1 cellular context compared by ENCODE assay signal in the genomic region with DNA sequence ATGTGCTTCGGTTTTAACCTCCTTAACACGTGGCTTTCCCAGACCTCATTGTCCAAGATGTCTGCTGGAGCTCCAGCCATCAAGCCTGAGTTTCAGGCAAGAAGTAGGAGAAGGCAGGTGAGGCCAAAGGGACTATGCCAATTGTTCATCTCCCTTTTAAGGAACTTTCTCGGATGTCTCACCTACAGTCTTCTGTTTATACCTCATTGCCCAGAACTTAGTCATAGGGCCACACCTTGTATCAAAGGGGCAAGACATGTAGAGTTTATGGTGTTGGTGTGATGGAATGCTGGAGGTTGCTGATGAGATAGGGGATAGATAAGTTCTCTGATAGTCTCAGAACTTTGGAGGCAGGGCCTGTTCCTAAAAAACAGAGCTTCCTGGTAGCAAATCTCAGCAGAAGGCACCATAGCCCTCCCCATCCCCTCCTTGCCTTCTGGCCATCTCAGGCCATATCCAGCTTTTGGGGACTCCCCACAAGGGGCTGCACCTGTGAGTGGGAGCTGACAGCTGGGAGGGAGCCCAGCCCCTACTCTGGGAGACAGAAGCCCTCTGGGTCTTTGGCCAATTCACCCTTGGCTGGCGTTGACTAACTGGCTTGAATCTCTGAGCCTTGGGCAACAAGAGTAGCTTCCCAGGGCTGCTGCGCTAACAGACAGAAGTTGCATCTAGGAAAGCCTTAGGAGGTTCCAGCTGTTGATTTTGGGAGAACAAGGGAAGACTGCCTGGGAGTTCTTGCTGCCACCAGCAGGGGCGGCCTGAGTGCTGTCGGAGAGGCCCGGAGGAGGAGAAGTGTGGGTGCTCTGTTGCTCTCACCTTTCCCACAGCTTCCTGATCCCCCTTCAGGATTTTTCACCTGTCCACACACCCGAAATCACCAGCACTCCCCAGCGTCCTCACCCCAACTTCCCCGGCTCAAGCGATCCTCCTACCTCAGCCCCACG.
A peak's percentile ranks its signal among the peaks of the same experiment; 100 is the strongest.
TF ChIP-seq lines count a peak whose summit lies in the region.

No MANE protein-coding gene starts in this region.

TF ChIP-seq in HCT116, 20 proteins besides CTCF, POLR2A, EP300 and RAD21 (continued from another document):
- TF ChIP-seq, protein P1, sequence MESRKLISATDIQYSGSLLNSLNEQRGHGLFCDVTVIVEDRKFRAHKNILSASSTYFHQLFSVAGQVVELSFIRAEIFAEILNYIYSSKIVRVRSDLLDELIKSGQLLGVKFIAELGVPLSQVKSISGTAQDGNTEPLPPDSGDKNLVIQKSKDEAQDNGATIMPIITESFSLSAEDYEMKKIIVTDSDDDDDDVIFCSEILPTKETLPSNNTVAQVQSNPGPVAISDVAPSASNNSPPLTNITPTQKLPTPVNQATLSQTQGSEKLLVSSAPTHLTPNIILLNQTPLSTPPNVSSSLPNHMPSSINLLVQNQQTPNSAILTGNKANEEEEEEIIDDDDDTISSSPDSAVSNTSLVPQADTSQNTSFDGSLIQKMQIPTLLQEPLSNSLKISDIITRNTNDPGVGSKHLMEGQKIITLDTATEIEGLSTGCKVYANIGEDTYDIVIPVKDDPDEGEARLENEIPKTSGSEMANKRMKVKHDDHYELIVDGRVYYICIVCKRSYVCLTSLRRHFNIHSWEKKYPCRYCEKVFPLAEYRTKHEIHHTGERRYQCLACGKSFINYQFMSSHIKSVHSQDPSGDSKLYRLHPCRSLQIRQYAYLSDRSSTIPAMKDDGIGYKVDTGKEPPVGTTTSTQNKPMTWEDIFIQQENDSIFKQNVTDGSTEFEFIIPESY (IDR thresholded peaks at IDR 0.05; ENCODE audit: extremely low read depth, insufficient replicate concordance, low read length): no peak
- TF ChIP-seq ZFX (IDR thresholded peaks at IDR 0.05) (no peak), YY1 (IDR thresholded peaks at IDR 0.05; ENCODE audit: extremely low read depth, insufficient replicate concordance, low read depth, low read length) (no peak), CEBPB (IDR thresholded peaks at IDR 0.05; ENCODE audit: low read depth) (no peak), CBX3 (IDR thresholded peaks at IDR 0.05; ENCODE audit: low read depth) (peak; percentile 61; the same call in 1 of the 2 replicates), ZNF274 (IDR thresholded peaks at IDR 0.05; ENCODE audit: low read depth, low read length) (no peak)
- TF ChIP-seq, protein P2, sequence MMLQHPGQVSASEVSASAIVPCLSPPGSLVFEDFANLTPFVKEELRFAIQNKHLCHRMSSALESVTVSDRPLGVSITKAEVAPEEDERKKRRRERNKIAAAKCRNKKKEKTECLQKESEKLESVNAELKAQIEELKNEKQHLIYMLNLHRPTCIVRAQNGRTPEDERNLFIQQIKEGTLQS (IDR thresholded peaks at IDR 0.05): no peak
- TF ChIP-seq, protein P3, sequence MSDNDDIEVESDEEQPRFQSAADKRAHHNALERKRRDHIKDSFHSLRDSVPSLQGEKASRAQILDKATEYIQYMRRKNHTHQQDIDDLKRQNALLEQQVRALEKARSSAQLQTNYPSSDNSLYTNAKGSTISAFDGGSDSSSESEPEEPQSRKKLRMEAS (IDR thresholded peaks at IDR 0.05): peak; percentile 30; the same call in 1 of the 2 replicates
- TF ChIP-seq, protein P4, sequence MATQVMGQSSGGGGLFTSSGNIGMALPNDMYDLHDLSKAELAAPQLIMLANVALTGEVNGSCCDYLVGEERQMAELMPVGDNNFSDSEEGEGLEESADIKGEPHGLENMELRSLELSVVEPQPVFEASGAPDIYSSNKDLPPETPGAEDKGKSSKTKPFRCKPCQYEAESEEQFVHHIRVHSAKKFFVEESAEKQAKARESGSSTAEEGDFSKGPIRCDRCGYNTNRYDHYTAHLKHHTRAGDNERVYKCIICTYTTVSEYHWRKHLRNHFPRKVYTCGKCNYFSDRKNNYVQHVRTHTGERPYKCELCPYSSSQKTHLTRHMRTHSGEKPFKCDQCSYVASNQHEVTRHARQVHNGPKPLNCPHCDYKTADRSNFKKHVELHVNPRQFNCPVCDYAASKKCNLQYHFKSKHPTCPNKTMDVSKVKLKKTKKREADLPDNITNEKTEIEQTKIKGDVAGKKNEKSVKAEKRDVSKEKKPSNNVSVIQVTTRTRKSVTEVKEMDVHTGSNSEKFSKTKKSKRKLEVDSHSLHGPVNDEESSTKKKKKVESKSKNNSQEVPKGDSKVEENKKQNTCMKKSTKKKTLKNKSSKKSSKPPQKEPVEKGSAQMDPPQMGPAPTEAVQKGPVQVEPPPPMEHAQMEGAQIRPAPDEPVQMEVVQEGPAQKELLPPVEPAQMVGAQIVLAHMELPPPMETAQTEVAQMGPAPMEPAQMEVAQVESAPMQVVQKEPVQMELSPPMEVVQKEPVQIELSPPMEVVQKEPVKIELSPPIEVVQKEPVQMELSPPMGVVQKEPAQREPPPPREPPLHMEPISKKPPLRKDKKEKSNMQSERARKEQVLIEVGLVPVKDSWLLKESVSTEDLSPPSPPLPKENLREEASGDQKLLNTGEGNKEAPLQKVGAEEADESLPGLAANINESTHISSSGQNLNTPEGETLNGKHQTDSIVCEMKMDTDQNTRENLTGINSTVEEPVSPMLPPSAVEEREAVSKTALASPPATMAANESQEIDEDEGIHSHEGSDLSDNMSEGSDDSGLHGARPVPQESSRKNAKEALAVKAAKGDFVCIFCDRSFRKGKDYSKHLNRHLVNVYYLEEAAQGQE (IDR thresholded peaks at IDR 0.05; ENCODE audit: low read depth): no peak
